ENCODE assay signal across 8 cellular contexts in the genomic region with DNA sequence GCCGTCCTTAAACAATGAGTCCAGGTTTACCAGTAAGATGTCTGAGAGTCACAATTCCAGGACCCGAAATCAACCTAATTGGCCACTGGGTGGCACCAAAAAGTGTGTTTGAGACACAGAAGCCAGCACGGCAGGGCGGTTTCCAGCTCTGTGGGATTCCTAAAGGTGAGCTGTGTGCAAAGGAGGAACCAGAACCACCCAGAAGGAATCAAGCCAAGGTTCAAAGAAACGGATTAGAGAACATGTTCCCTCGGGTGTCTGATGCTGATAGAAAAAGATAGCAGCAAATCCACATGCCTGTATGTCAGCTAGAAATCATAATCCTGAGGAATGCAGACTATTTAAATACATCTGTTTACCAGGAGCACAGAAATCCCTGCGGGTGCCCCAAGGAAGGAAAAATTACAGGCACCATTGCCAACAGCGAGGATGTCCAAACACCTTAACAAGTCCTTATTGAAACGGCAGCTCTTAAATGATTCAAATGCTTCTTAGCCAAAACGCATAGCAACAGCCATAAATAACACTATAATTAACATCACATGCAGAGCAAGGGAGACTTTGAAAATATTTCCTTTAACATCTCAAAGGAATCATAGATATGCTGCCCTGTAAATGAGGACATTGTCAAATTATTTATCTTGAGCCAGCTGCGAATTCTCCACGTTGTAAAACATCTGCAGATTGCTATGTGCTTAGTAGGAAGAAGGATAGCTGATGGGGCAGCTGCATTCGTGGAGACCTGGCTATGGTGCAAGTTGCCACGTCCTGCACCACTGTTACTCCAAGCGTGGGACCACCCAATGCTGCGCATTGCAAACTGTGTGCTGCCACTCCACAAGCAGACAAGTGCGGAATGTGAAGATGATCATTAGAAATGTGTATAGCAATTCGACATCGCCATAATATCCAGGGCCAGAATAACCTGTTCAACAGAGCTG.
A peak's percentile ranks its signal among the peaks of the same experiment; 100 is the strongest.
DNase-seq lines count a peak whose midpoint lies in the region; ATAC-seq and TF ChIP-seq lines count a peak whose summit lies in the region.

No MANE protein-coding gene starts in this region.

- DNase-seq in D341Med (ENCODE audit: low spot score) = peak; percentile 77
- DNase-seq in RPMI8226 = peak; percentile 84
- peak; percentile 35 for DNase-seq in activated naive CD4-positive, alpha-beta T cell treated with anti-CD3 and anti-CD28 coated beads, Interleukin-2, amount 50 U/mL, for 16 hours
- DNase-seq in Right ventricle myocardium inferior (ENCODE audit: missing footprints) = peak; percentile 79
- peak; percentile 83 for DNase-seq in posterior vena cava (ENCODE audit: low spot score)

- intact Hi-C loops in Right ventricle myocardium inferior (cut with DNase I) = loop anchor here (5.0 to 10.0 kb wide), 5 partner anchors 105 to 1008 kb away; no protein-coding TSS in a partner anchor
- intact Hi-C loops in posterior vena cava (cut with DNase I) = no loop called here

- peak; percentile 62 for TF ChIP-seq CTCF in LNCAP (IDR thresholded peaks at IDR 0.05)

- peak; percentile 89 for ATAC-seq in GM21515 (IDR thresholded peaks at IDR 0.05; ENCODE audit: unreplicated experiment)
- ATAC-seq in Right ventricle myocardium inferior = peak; percentile 76
- no peak for ATAC-seq in GM18520 (IDR thresholded peaks at IDR 0.05; ENCODE audit: unreplicated experiment)
